ENCODE assay signal across 8 cellular contexts in genomic region chr11:64304032-64304315, GRCh38. TPM values are rescaled to one million over a fixed set of nuclear protein-coding genes. Genes with fewer than 3 reads are reported as not detected.
DNase-seq lines count a peak whose midpoint lies in the region; ATAC-seq and TF ChIP-seq lines count a peak whose summit lies in the region.

No MANE protein-coding gene starts in this region.

- H3K36me3 Mint-ChIP-seq in activated T-cell treated with anti-CD3 and anti-CD28 coated beads, Interleukin-2, amount 50 U/mL, for 4 hours (ENCODE audit: insufficient read depth), result peaks cover 7% of the 10 kb centered on the region

- peak overlapping the region; percentile 43 to 60 (median 43) for H3K4me3 ChIP-seq in liver (ENCODE audit: low read depth in 1 of 3, low read length in 3 of 3)
- H3K4me3 ChIP-seq in thymus (ENCODE audit: low read length), result peak overlapping the region; percentile 89

- no peak for ATAC-seq in activated T-cell treated with anti-CD3 and anti-CD28 coated beads, Interleukin-2, amount 50 U/mL, for 4 hours
- ATAC-seq in GM21576 (IDR thresholded peaks at IDR 0.05; ENCODE audit: unreplicated experiment), result no peak

- no peak for DNase-seq in activated T-cell treated with anti-CD3 and anti-CD28 coated beads, Interleukin-2, amount 50 U/mL, for 4 hours
- DNase-seq in activated T-cell treated with anti-CD3 and anti-CD28 coated beads for 4 hours, result no peak
- no peak for DNase-seq in SKM-1 treated with dmso at 0.1 percent for 144 hours (lab: John Stamatoyannopoulos, UW; ENCODE audit: unreplicated experiment)
- DNase-seq in DMS114 treated with DMSO at 0.1 percent for 48 hours (lab: John Stamatoyannopoulos, UW; ENCODE audit: unreplicated experiment), result no peak

- H3K4me1 ChIP-seq in liver (ENCODE audit: control insufficient read depth in 4 of 4, insufficient read depth in 4 of 4, low read length in 3 of 4) (peaks cover 12 to 52% (median 39%) of the 10 kb centered on the region in 4 donors), thymus (ENCODE audit: control insufficient read depth, insufficient read depth, low read length) (peaks cover 15% of the 10 kb centered on the region)

- no peak for TF ChIP-seq RAD21 in liver (IDR thresholded peaks at IDR 0.05)

- peak overlapping the region; percentile 88 for H3K4me3 Mint-ChIP-seq in activated T-cell treated with anti-CD3 and anti-CD28 coated beads, Interleukin-2, amount 50 U/mL, for 4 hours

- no peaks in the 10 kb centered on the region for H3K9me3 ChIP-seq in liver (ENCODE audit: control insufficient read depth in 4 of 4, low read length in 3 of 4)
- no peaks in the 10 kb centered on the region for H3K9me3 ChIP-seq in thymus (ENCODE audit: control insufficient read depth)

- no peaks in the 10 kb centered on the region for H3K27me3 ChIP-seq in liver (ENCODE audit: control insufficient read depth in 4 of 4, insufficient read depth in 4 of 4, low read length in 3 of 4)
- H3K27me3 ChIP-seq in thymus (ENCODE audit: control insufficient read depth, insufficient read depth), result peaks cover 32% of the 10 kb centered on the region

- H3K27ac ChIP-seq in angular gyrus (ENCODE audit: low read depth, low read length), result peak overlapping the region; percentile 98
- peak overlapping the region; percentile 93 to 98 for H3K27ac ChIP-seq in liver (ENCODE audit: low read depth in 1 of 2, low read length in 2 of 2)
- H3K27ac ChIP-seq in thymus (ENCODE audit: low read depth), result no peak overlapping the region

- 58% methylated on average over 5 of the region's 5 CpGs for WGBS in liver
- 50% methylated on average over 5 of the region's 5 CpGs for WGBS in thymus

- no peaks in the 10 kb centered on the region for H3K36me3 ChIP-seq in liver (ENCODE audit: control insufficient read depth in 4 of 4, insufficient read depth in 3 of 4, low read depth in 1 of 4, low read length in 3 of 4)
- H3K36me3 ChIP-seq in thymus (ENCODE audit: control insufficient read depth, insufficient read depth), result peaks cover 10% of the 10 kb centered on the region

- peaks cover 21% of the 10 kb centered on the region for H3K27me3 Mint-ChIP-seq in activated T-cell treated with anti-CD3 and anti-CD28 coated beads, Interleukin-2, amount 50 U/mL, for 4 hours (ENCODE audit: low read depth)

- H3K9me3 Mint-ChIP-seq in activated T-cell treated with anti-CD3 and anti-CD28 coated beads, Interleukin-2, amount 50 U/mL, for 4 hours, result no peaks in the 10 kb centered on the region

- peaks cover 33% of the 10 kb centered on the region for H3K4me1 Mint-ChIP-seq in activated T-cell treated with anti-CD3 and anti-CD28 coated beads, Interleukin-2, amount 50 U/mL, for 4 hours (ENCODE audit: low read depth)

- no peak for TF ChIP-seq CTCF in liver (IDR thresholded peaks at IDR 0.05; ENCODE audit: low read depth, low read length, missing input control)

- H3K9ac ChIP-seq in liver (ENCODE audit: low read depth in 1 of 2, low read length in 2 of 2), result peak overlapping the region; percentile 7 to 33

TF ChIP-seq in liver, 16 proteins besides CTCF, POLR2A, EP300 and RAD21:
- TF ChIP-seq ATF3 (IDR thresholded peaks at IDR 0.05), result no peak
- TF ChIP-seq JUND (IDR thresholded peaks at IDR 0.05), result no peak
- no peak for TF ChIP-seq NR2F2 (IDR thresholded peaks at IDR 0.05)
- no peak for TF ChIP-seq HNF4A (conservative IDR thresholded peaks at IDR 0.05)
- no peak for TF ChIP-seq YY1 (IDR thresholded peaks at IDR 0.05)
- TF ChIP-seq ZBTB33 (IDR thresholded peaks at IDR 0.05), result no peak
- TF ChIP-seq MAX (IDR thresholded peaks at IDR 0.05), result no peak
- TF ChIP-seq REST (IDR thresholded peaks at IDR 0.05), result no peak
- TF ChIP-seq GABPA (IDR thresholded peaks at IDR 0.05 in 1 of 2, conservative IDR thresholded peaks at IDR 0.05 in 1 of 2), result no peak
- TF ChIP-seq EGR1 (IDR thresholded peaks at IDR 0.05; ENCODE audit: low read depth in 2 of 2), result no peak
- TF ChIP-seq SP1 (IDR thresholded peaks at IDR 0.05), result no peak
- no peak for TF ChIP-seq FOXA1 (IDR thresholded peaks at IDR 0.05)

RNA-seq across cellular contexts. Expression of gene ESRRA, which starts 1.4 kb away (rescaled TPM):
- total RNA-seq in activated T-cell treated with anti-CD3 and anti-CD28 coated beads, Interleukin-2, amount 50 U/mL, for 4 hours, result 10 to 100 TPM; 81.5 to 93.4 (median 89.3) TPM
- 10 to 100 TPM; 19.8 to 64.8 TPM for total RNA-seq in liver
- polyA plus RNA-seq in liver (10 to 100 TPM; 13.9 to 55.3 TPM), thymus (48.0 TPM)

RNA-seq across cellular contexts. Expression of gene CATSPERZ, which starts 3.8 kb away (rescaled TPM):
- not detected for total RNA-seq in activated T-cell treated with anti-CD3 and anti-CD28 coated beads, Interleukin-2, amount 50 U/mL, for 4 hours
- total RNA-seq in liver, result under 1 TPM in 1 of 2 donors, not detected in 1; 0.42 TPM
- not detected for polyA plus RNA-seq in liver
- polyA plus RNA-seq in thymus, result 0.78 TPM

RNA-seq across cellular contexts. Expression of gene KCNK4, which starts 12.9 kb away (rescaled TPM):
- total RNA-seq in activated T-cell treated with anti-CD3 and anti-CD28 coated beads, Interleukin-2, amount 50 U/mL, for 4 hours, result not detected
- not detected for total RNA-seq in liver
- polyA plus RNA-seq in liver (not detected), thymus (not detected)

RNA-seq across cellular contexts. Expression of gene TRMT112, which starts 13.4 kb away (rescaled TPM):
- 100 to 1,000 TPM; 432 to 461 (median 438) TPM for total RNA-seq in activated T-cell treated with anti-CD3 and anti-CD28 coated beads, Interleukin-2, amount 50 U/mL, for 4 hours
- total RNA-seq in liver, result 100 to 1,000 TPM in 1 of 2 donors, 10 to 100 TPM in 1; 52.5 to 137 TPM
- polyA plus RNA-seq in liver (100 to 1,000 TPM; 130 to 132 TPM), thymus (294 TPM)

RNA-seq across cellular contexts. Expression of gene PRDX5, which starts 13.9 kb away (rescaled TPM):
- 10 to 100 TPM; 78.3 to 96.8 (median 81.0) TPM for total RNA-seq in activated T-cell treated with anti-CD3 and anti-CD28 coated beads, Interleukin-2, amount 50 U/mL, for 4 hours
- 10 to 100 TPM; 66.8 to 93.4 TPM for total RNA-seq in liver
- polyA plus RNA-seq in liver, result 100 to 1,000 TPM; 176 to 201 TPM
- polyA plus RNA-seq in thymus, result 286 TPM
